In the genomic region with DNA sequence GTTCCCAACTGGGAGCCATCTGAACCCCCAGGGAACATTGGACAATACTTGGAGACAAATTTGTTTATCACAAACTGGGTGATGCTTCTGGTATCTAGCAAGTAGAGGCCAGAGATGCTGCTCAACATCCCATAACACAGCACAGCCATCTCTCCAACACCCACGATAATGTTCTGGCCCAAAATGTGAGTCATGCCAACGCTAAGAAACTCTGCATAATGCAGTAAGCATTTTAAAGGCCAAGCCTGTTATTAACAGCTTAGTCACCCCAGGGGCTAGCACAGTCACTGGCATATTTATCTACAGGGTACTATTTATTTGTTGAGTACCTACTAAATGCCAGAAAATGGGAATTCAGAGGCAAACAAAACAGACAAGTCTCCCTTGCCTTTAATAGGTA, we compare ENCODE assay signal across 18 cellular contexts.
DNase-seq lines count a peak whose midpoint lies in the region; ATAC-seq and TF ChIP-seq lines count a peak whose summit lies in the region.
"Had no signal": no experiment of that assay in that cellular context is flagged by ENCODE, and none has a peak within 500 bp of the region (broad histone marks: within the 10 kb centered on the region; RNA-seq: fewer than 3 reads in every experiment).

No MANE protein-coding gene starts in this region.

- no peaks in the 10 kb centered on the region for H3K36me3 Mint-ChIP-seq in HFFc6 (ENCODE audit: low read depth)
- no peaks in the 10 kb centered on the region for H3K36me3 Mint-ChIP-seq in CD8-positive, alpha-beta memory T cell
- H3K36me3 Mint-ChIP-seq: activated naive CD4-positive, alpha-beta T cell treated with anti-CD3 and anti-CD28 coated beads, Interleukin-2, amount 50 U/mL, for 24 hours; IgD-negative memory B cell; immature natural killer cell had no signal

- H3K27me3 ChIP-seq in CD8-positive, alpha-beta memory T cell (ENCODE audit: insufficient read depth, low read length, poor library complexity, severe bottlenecking) = no peaks in the 10 kb centered on the region
- H3K27me3 ChIP-seq: BE2C, esophagus squamous epithelium had no signal

- H3K9me3 Mint-ChIP-seq in HFFc6 = no peaks in the 10 kb centered on the region
- peaks cover 0 to 3% (median 0%) of the 10 kb centered on the region in 5 donors for H3K9me3 Mint-ChIP-seq in CD8-positive, alpha-beta memory T cell
- H3K9me3 Mint-ChIP-seq: activated naive CD4-positive, alpha-beta T cell treated with anti-CD3 and anti-CD28 coated beads, Interleukin-2, amount 50 U/mL, for 24 hours; IgD-negative memory B cell; immature natural killer cell had no signal

- no peak for TF ChIP-seq CTCF in AG04449 (IDR thresholded peaks at IDR 0.05; ENCODE audit: insufficient read depth, low read length, missing control alignments)
- no peak for TF ChIP-seq CTCF in HFFc6 (IDR thresholded peaks at IDR 0.05)
- TF ChIP-seq CTCF in astrocyte of the spinal cord (IDR thresholded peaks at IDR 0.05; ENCODE audit: low read depth, low read length) = no peak

- no peak overlapping the region for H3K4me3 ChIP-seq in AG04449 (ENCODE audit: low read depth, low read length)
- H3K4me3 ChIP-seq in astrocyte of the spinal cord (ENCODE audit: low read depth, low read length) = no peak overlapping the region
- no peak overlapping the region for H3K4me3 ChIP-seq in CD8-positive, alpha-beta memory T cell (ENCODE audit: low read length)
- H3K4me3 ChIP-seq: coronary artery, esophagus squamous epithelium, spleen had no signal

- H3K9me3 ChIP-seq in CD8-positive, alpha-beta memory T cell (ENCODE audit: low read length) = no peaks in the 10 kb centered on the region
- H3K9me3 ChIP-seq: BE2C, esophagus squamous epithelium, spleen had no signal

- no peak overlapping the region for H3K4me3 Mint-ChIP-seq in HFFc6
- H3K4me3 Mint-ChIP-seq in CD8-positive, alpha-beta memory T cell = no peak overlapping the region
- H3K4me3 Mint-ChIP-seq: activated naive CD4-positive, alpha-beta T cell treated with anti-CD3 and anti-CD28 coated beads, Interleukin-2, amount 50 U/mL, for 24 hours; IgD-negative memory B cell; immature natural killer cell had no signal

- H3K4me1 Mint-ChIP-seq in HFFc6 (ENCODE audit: low read depth) = peaks cover 67% of the 10 kb centered on the region
- H3K4me1 Mint-ChIP-seq in CD8-positive, alpha-beta memory T cell = no peaks in the 10 kb centered on the region
- H3K4me1 Mint-ChIP-seq: activated naive CD4-positive, alpha-beta T cell treated with anti-CD3 and anti-CD28 coated beads, Interleukin-2, amount 50 U/mL, for 24 hours; IgD-negative memory B cell; immature natural killer cell had no signal

- in situ Hi-C loops in astrocyte of the spinal cord (cut with HindIII; ENCODE audit: low sequenced_read_pairs) = no loop called here

- no peak overlapping the region for H3K27ac ChIP-seq in CD8-positive, alpha-beta memory T cell (ENCODE audit: low read depth, low read length)
- H3K27ac ChIP-seq: coronary artery, esophagus squamous epithelium, spleen had no signal

- CTCF ChIA-PET in AG04449 (lab: Yijun Ruan, JAX) = interaction anchor here (1.3 to 4.2 kb wide), 3 partner anchors 12 to 533 kb away, joined by 4 to 21 read pairs (median 6); no protein-coding TSS in a partner anchor
- CTCF ChIA-PET in CD8-positive, alpha-beta memory T cell (lab: Charles Lee) = no interaction called here

- no peaks in the 10 kb centered on the region for H3K36me3 ChIP-seq in CD8-positive, alpha-beta memory T cell (ENCODE audit: insufficient read depth, low read length)
- H3K36me3 ChIP-seq: BE2C, esophagus squamous epithelium, spleen had no signal

- H3K4me1 ChIP-seq in CD8-positive, alpha-beta memory T cell (ENCODE audit: insufficient read depth, low read length) = no peaks in the 10 kb centered on the region
- H3K4me1 ChIP-seq: BE2C, esophagus squamous epithelium, spleen had no signal

- ATAC-seq in HG03108 (IDR thresholded peaks at IDR 0.05; ENCODE audit: unreplicated experiment) = no peak

- H3K27ac Mint-ChIP-seq in HFFc6 = peak overlapping the region; percentile 21; the same call in 1 of the 2 replicates
- no peak overlapping the region for H3K27ac Mint-ChIP-seq in CD8-positive, alpha-beta memory T cell
- H3K27ac Mint-ChIP-seq: activated naive CD4-positive, alpha-beta T cell treated with anti-CD3 and anti-CD28 coated beads, Interleukin-2, amount 50 U/mL, for 24 hours; IgD-negative memory B cell; immature natural killer cell had no signal

- POLR2A ChIA-PET in AG04449 (lab: Yijun Ruan, JAX) = no interaction called here
- POLR2A ChIA-PET in CD8-positive, alpha-beta memory T cell (lab: Charles Lee) = no interaction called here

- peak; percentile 45 for DNase-seq in AG04449 (ENCODE audit: low read depth, low spot score)
- DNase-seq in HFFc6 = peak; percentile 87
- DNase-seq in astrocyte of the spinal cord (ENCODE audit: low read depth, low spot score) = peak; percentile 73
- peak; percentile 66 for DNase-seq in iris pigment epithelial cell (ENCODE audit: low read depth)
- DNase-seq in globus pallidus (ENCODE audit: low spot score) = no peak
- no peak for DNase-seq in NCI-H510A treated with DMSO at 0.1 percent for 48 hours (lab: John Stamatoyannopoulos, UW)
- DNase-seq in CD8-positive, alpha-beta memory T cell = no peak
- DNase-seq: activated CD4-positive, CD25-positive, alpha-beta regulatory T cell; BE2C; esophagus squamous epithelium; immature natural killer cell; midbrain; NCI-H1436; spleen had no signal

- peaks cover 11% of the 10 kb centered on the region for H3K27me3 Mint-ChIP-seq in HFFc6 (ENCODE audit: insufficient read depth)
- peaks cover 0 to 14% of the 10 kb centered on the region in 2 donors for H3K27me3 Mint-ChIP-seq in CD8-positive, alpha-beta memory T cell
- H3K27me3 Mint-ChIP-seq: IgD-negative memory B cell had no signal

Comparison
In these comparisons a context has a peak if more than half of its experiments do, and no peak if none do; other contexts are left out.
1. DNase-seq: peak in AG04449 (single experiment), HFFc6 (single experiment), astrocyte of the spinal cord (single experiment) and iris pigment epithelial cell (single experiment); none in globus pallidus (single experiment), NCI-H510A treated with DMSO at 0.1 percent for 48 hours (single experiment) and CD8-positive, alpha-beta memory T cell (0 of 5).